1 cellular context compared by ENCODE assay signal in the genomic region with DNA sequence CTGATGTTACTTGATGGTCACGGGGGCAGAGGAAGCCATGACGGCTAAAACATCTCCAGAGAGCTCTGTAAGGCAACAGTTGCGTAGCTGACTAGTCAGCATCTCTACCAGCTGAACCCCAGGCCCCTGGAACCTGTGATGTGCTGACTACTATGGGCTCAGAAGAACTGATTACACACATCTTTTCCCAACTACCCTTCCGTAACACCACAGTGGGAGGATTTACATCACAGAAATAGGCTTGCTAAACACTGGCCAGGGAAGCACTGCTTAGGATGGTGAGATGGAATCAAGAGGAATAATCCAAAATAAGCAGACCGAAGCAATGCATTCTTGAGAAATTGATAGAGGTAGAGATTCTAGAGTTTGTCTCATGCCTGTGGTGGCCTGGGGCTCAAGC.
TF ChIP-seq lines count a peak whose summit lies in the region.

No MANE protein-coding gene starts in this region.

TF ChIP-seq in endothelial cell of umbilical vein, 7 proteins besides CTCF, POLR2A, EP300 and RAD21:
- TF ChIP-seq JUN (IDR thresholded peaks at IDR 0.05; ENCODE audit: borderline replicate concordance, insufficient read depth, insufficient read length, low read depth) (no peak), MYC (IDR thresholded peaks at IDR 0.05; ENCODE audit: low read depth, low read length) (no peak), FOS (IDR thresholded peaks at IDR 0.05; ENCODE audit: borderline replicate concordance, insufficient read depth, low read length) (no peak), EZH2 (IDR thresholded peaks at IDR 0.05; ENCODE audit: borderline replicate concordance, low read depth, low read length, severe bottlenecking) (no peak), GATA2 (IDR thresholded peaks at IDR 0.05; ENCODE audit: insufficient read depth, insufficient read length, low read depth, low read length) (no peak), POLR2AphosphoS5 (IDR thresholded peaks at IDR 0.05; ENCODE audit: insufficient read depth, low read depth, low read length) (no peak)
- TF ChIP-seq, protein P1, sequence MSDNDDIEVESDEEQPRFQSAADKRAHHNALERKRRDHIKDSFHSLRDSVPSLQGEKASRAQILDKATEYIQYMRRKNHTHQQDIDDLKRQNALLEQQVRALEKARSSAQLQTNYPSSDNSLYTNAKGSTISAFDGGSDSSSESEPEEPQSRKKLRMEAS (IDR thresholded peaks at IDR 0.05; ENCODE audit: insufficient read depth, insufficient read length) = no peak
